25 cellular contexts compared by ENCODE assay signal in the genomic region with DNA sequence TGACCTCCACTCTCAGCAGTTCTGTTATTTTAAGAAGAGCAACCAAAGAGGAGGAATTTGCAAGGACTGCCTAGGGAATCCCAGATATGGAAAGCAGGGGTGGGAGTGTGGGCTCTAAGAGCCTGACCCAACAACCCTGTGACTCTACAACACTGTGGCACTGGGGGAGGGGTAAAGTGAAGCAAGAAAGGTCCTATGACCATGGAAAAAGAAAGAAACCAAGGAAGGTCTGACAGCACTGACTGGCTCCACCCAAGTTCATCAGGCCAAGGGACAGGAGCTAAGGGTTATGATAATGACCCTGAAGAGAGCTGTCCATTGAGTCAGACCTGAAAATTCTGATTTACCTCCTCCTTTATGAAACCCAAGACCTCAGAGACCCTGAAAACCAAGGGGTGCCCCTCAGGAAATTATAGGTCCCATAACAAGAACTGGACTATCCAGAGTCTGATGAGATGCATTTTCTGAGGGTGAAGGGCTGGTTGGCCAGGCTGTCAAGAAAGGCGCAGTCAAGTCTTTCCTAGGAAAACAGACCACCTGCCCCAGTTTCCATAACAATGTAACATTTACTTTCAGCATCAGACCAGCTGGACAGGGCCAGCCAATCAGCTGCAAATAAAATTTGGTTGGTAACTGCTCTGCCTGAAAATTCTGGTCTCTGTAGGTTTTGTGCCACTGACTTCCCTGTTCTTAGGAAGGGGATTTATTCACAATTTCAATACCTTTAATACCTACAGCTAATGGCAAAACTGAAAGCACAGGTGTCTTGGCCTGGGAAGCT.
"Had no signal": no experiment of that assay in that cellular context is flagged by ENCODE, and none has a peak within 500 bp of the region (broad histone marks: within the 10 kb centered on the region; RNA-seq: fewer than 3 reads in every experiment).

No MANE protein-coding gene starts in this region.

- DNase-seq: activated CD4-positive, alpha-beta T cell treated with anti-CD3 and anti-CD28 coated beads for 1 hour; activated gamma-delta T cell treated with Interleukin-2 at 50 U/mL for 16 hours; activated T-cell treated with anti-CD3 and anti-CD28 coated beads, Interleukin-2, amount 50 U/mL, for 1 hour; brain microvascular endothelial cell; caudate nucleus; dermis blood vessel endothelial cell; effector memory CD4-positive, alpha-beta T cell; foreskin melanocyte; kidney; left ventricle myocardium inferior; mammary epithelial cell; midbrain; natural killer cell; retina; sigmoid colon; stimulated activated CD4-positive, alpha-beta T cell treated with anti-CD3 and anti-CD28 coated beads, Interleukin-2, amount 100 ng/mL, for 48 hours; stimulated activated CD8-positive, alpha-beta memory T cell treated with anti-CD3 and anti-CD28 coated beads, Interleukin-4, amount 100 ng/mL, for 48 hours; stimulated activated naive CD4-positive, alpha-beta T cell; testis had no signal

- H3K27ac ChIP-seq: ascending aorta, brain microvascular endothelial cell, left ventricle myocardium inferior, sigmoid colon, testis had no signal

- H3K36me3 Mint-ChIP-seq: activated naive CD4-positive, alpha-beta T cell treated with anti-CD3 and anti-CD28 coated beads, Interleukin-2, amount 50 U/mL, for 24 hours; natural killer cell; type B pancreatic cell had no signal

- H3K9me3 Mint-ChIP-seq: activated naive CD4-positive, alpha-beta T cell treated with anti-CD3 and anti-CD28 coated beads, Interleukin-2, amount 50 U/mL, for 24 hours; natural killer cell; type B pancreatic cell had no signal

- H3K36me3 ChIP-seq: ascending aorta, brain microvascular endothelial cell, left ventricle myocardium inferior, sigmoid colon had no signal

- ATAC-seq: esophagus mucosa, natural killer cell had no signal

- H3K4me2 ChIP-seq: smooth muscle cell had no signal

- H3K9me3 ChIP-seq: ascending aorta, left ventricle myocardium inferior, sigmoid colon, testis had no signal

- H3K27ac Mint-ChIP-seq: activated naive CD4-positive, alpha-beta T cell treated with anti-CD3 and anti-CD28 coated beads, Interleukin-2, amount 50 U/mL, for 24 hours; natural killer cell; progenitor cell of endocrine pancreas; type B pancreatic cell had no signal

- H3K4me3 ChIP-seq: ascending aorta, left ventricle myocardium inferior, sigmoid colon, smooth muscle cell, testis had no signal

- H3K4me3 Mint-ChIP-seq: activated naive CD4-positive, alpha-beta T cell treated with anti-CD3 and anti-CD28 coated beads, Interleukin-2, amount 50 U/mL, for 24 hours; natural killer cell; type B pancreatic cell had no signal

- H3K27me3 ChIP-seq: ascending aorta, brain microvascular endothelial cell, sigmoid colon, testis had no signal

- H3K27me3 Mint-ChIP-seq: activated naive CD4-positive, alpha-beta T cell treated with anti-CD3 and anti-CD28 coated beads, Interleukin-2, amount 50 U/mL, for 24 hours; progenitor cell of endocrine pancreas; type B pancreatic cell had no signal

- H3K4me1 Mint-ChIP-seq: activated naive CD4-positive, alpha-beta T cell treated with anti-CD3 and anti-CD28 coated beads, Interleukin-2, amount 50 U/mL, for 24 hours; natural killer cell had no signal

- H3K4me1 ChIP-seq: ascending aorta, left ventricle myocardium inferior, sigmoid colon, testis had no signal
